9 cellular contexts compared by ENCODE assay signal in genomic region chr7:74029094-74029785, GRCh38. TPM values are rescaled to one million over a fixed set of nuclear protein-coding genes. Genes with fewer than 3 reads are reported as not detected.
DNase-seq lines count a peak whose midpoint lies in the region; ATAC-seq and TF ChIP-seq lines count a peak whose summit lies in the region.
"Had no signal": no experiment of that assay in that cellular context is flagged by ENCODE, and none has a peak within 500 bp of the region (broad histone marks: within the 10 kb centered on the region; RNA-seq: fewer than 3 reads in every experiment).

No MANE protein-coding gene starts in this region.

- H2AK5ac ChIP-seq in neuronal stem cell (ENCODE audit: low read depth, low read length), result peak overlapping the region; percentile 91

- H2BK5ac ChIP-seq in neuronal stem cell (ENCODE audit: low read length), result no peak overlapping the region

- H2BK15ac ChIP-seq in neuronal stem cell (ENCODE audit: low read length), result peak overlapping the region; percentile 89

- H3K9me3 ChIP-seq in WERI-Rb-1 (ENCODE audit: severe bottlenecking), result no peaks in the 10 kb centered on the region
- no peaks in the 10 kb centered on the region for H3K9me3 ChIP-seq in fibroblast of lung (ENCODE audit: control insufficient read depth, insufficient read depth, low read depth, low read length)
- H3K9me3 ChIP-seq in neuronal stem cell (replicated peaks in 1 of 2; ENCODE audit: control insufficient read depth in 2 of 2, insufficient read depth in 1 of 2, low read depth in 1 of 2, low read length in 2 of 2), result no peaks in the 10 kb centered on the region

- H3K4me3 ChIP-seq in WERI-Rb-1 (ENCODE audit: low read depth, low read length) (no peak overlapping the region), fibroblast of lung (replicated peaks in 1 of 4; ENCODE audit: control extremely low read depth in 1 of 4, insufficient read depth in 1 of 4, low read depth in 3 of 4, low read length in 4 of 4) (peak overlapping the region in 1 of 4 experiments; percentile 57), neuronal stem cell (ENCODE audit: low read length in 2 of 2) (peak overlapping the region in 1 of 2 donors; percentile 23), urinary bladder (ENCODE audit: low read depth, low read length) (peak overlapping the region; percentile 61)

- H2BK120ac ChIP-seq in neuronal stem cell (ENCODE audit: low read depth, low read length), result peak overlapping the region; percentile 21

- peak overlapping the region; percentile 75 for H3K14ac ChIP-seq in neuronal stem cell (ENCODE audit: low read length)

- no peaks in the 10 kb centered on the region for H3K79me2 ChIP-seq in fibroblast of lung (ENCODE audit: control insufficient read depth, insufficient read depth, low read length)

- H3K79me1 ChIP-seq in neuronal stem cell (ENCODE audit: low read depth, low read length), result no peaks in the 10 kb centered on the region

- WGBS in neuronal stem cell (ENCODE audit: extremely low coverage in 2 of 2, insufficient read length in 2 of 2, insufficient replicate concordance in 1 of 2), 2 donors, result no CpG with 5 or more reads among the region's 18 CpGs
- 21% methylated on average over 18 of the region's 18 CpGs for WGBS in urinary bladder

- H3K27ac ChIP-seq in WERI-Rb-1 (peak overlapping the region; percentile 54), fibroblast of lung (ENCODE audit: insufficient read depth, low read length) (no peak overlapping the region), neuronal stem cell (replicated peaks; ENCODE audit: low read length) (no peak overlapping the region), urinary bladder (ENCODE audit: low read depth) (no peak overlapping the region)

- no peak for ATAC-seq in HG03039 (IDR thresholded peaks at IDR 0.05; ENCODE audit: unreplicated experiment)

- H3K23ac ChIP-seq in neuronal stem cell (ENCODE audit: low read depth, low read length, poor library complexity), result peak overlapping the region; percentile 85

- H3K18ac ChIP-seq in neuronal stem cell (ENCODE audit: low read length), result peak overlapping the region; percentile 27

- no peak overlapping the region for H2AFZ ChIP-seq in fibroblast of lung (ENCODE audit: low read length)
- peak overlapping the region; percentile 9 for H2AFZ ChIP-seq in neuronal stem cell (ENCODE audit: low read length)

- H3K27me3 ChIP-seq in WERI-Rb-1 (ENCODE audit: insufficient read depth, low read depth, severe bottlenecking) (no peaks in the 10 kb centered on the region), fibroblast of lung (ENCODE audit: control insufficient read depth, insufficient read depth, low read length) (peaks cover 10% of the 10 kb centered on the region), neuronal stem cell (ENCODE audit: control insufficient read depth in 3 of 3, insufficient read depth in 3 of 3, low read depth in 1 of 3, low read length in 3 of 3) (peaks cover 0 to 74% (median 6%) of the 10 kb centered on the region in 3 experiments)

- TF ChIP-seq CTCF in WERI-Rb-1 (IDR thresholded peaks at IDR 0.05; ENCODE audit: low read depth, low read length), result no peak
- TF ChIP-seq CTCF in fibroblast of lung (conservative IDR thresholded peaks at IDR 0.05 in 1 of 2, IDR thresholded peaks at IDR 0.05 in 1 of 2; ENCODE audit: low read depth in 1 of 2, low read length in 2 of 2), result no peak
- no peak for TF ChIP-seq CTCF in GM13976 (IDR thresholded peaks at IDR 0.05; ENCODE audit: borderline replicate concordance, control extremely low read depth, extremely low read depth, insufficient read depth, missing control alignments)

- H4K20me1 ChIP-seq in fibroblast of lung (ENCODE audit: control insufficient read depth, extremely low read depth, insufficient read depth, low read length), result no peaks in the 10 kb centered on the region

- H3K4me1 ChIP-seq in fibroblast of lung (ENCODE audit: control insufficient read depth, extremely low read depth, insufficient read depth, low read length) (peaks cover 36% of the 10 kb centered on the region), neuronal stem cell (ENCODE audit: control insufficient read depth in 2 of 2, insufficient read depth in 1 of 2, low read depth in 1 of 2, low read length in 2 of 2) (peaks cover 26% of the 10 kb centered on the region in 2 donors), urinary bladder (ENCODE audit: insufficient read depth) (no peaks in the 10 kb centered on the region)

- DNase-seq in WERI-Rb-1 (no peak), fibroblast of lung (ENCODE audit: low read depth in 2 of 2) (no peak), neuronal stem cell (ENCODE audit: low spot score) (no peak), DMS53 treated with DMSO at 0.1 percent for 48 hours (lab: John Stamatoyannopoulos, UW; ENCODE audit: unreplicated experiment) (no peak), GM13976 (ENCODE audit: low spot score) (no peak)
- DNase-seq: effector memory CD4-positive, alpha-beta T cell; NCI-H2081 had no signal

- in situ Hi-C loops in GM13976 (cut with MboI; ENCODE audit: low sequenced_read_pairs, unreplicated experiment), result no loop called here

- H3K9ac ChIP-seq in fibroblast of lung (ENCODE audit: insufficient read depth, low read length) (no peak overlapping the region), neuronal stem cell (ENCODE audit: low read depth, low read length, poor library complexity) (no peak overlapping the region)

- H3K4ac ChIP-seq in neuronal stem cell (ENCODE audit: low read length), result no peak overlapping the region

- H4K91ac ChIP-seq in neuronal stem cell (ENCODE audit: low read depth, low read length, poor library complexity), result peak overlapping the region; percentile 59

- no peak overlapping the region for H4K8ac ChIP-seq in neuronal stem cell (ENCODE audit: low read depth, low read length)

- peak overlapping the region; percentile 40 for H3K4me2 ChIP-seq in fibroblast of lung (ENCODE audit: extremely low read depth, insufficient read depth, low read length)
- H3K4me2 ChIP-seq in neuronal stem cell (ENCODE audit: insufficient read depth, low read length, poor library complexity, severe bottlenecking), result no peak overlapping the region

- H2BK12ac ChIP-seq in neuronal stem cell (ENCODE audit: low read length), result peak overlapping the region; percentile 65

- no peaks in the 10 kb centered on the region for H3K36me3 ChIP-seq in WERI-Rb-1
- H3K36me3 ChIP-seq in fibroblast of lung (ENCODE audit: control insufficient read depth, insufficient read depth, low read length), result no peaks in the 10 kb centered on the region
- no peaks in the 10 kb centered on the region for H3K36me3 ChIP-seq in neuronal stem cell (replicated peaks in 1 of 2; ENCODE audit: control insufficient read depth in 2 of 2, insufficient read depth in 2 of 2, low read length in 2 of 2)
- no peaks in the 10 kb centered on the region for H3K36me3 ChIP-seq in urinary bladder (ENCODE audit: insufficient read depth)

RNA-seq across cellular contexts. Expression of gene ELN, which starts 1.3 kb away (rescaled TPM):
- 2.1 and 6.4 TPM in 2 replicates for total RNA-seq in fibroblast of lung
- 1.9 and 11.0 TPM in 2 replicates for polyA plus RNA-seq in fibroblast of lung
- polyA plus RNA-seq in fibroblast of lung (2012), result 2.8 and 16.3 TPM in 2 replicates
- polyA minus RNA-seq in fibroblast of lung (ENCODE audit: low replicate concordance), result 3.0 and 11.0 TPM in 2 replicates
- polyA plus RNA-seq in neuronal stem cell (2013, experiment 1 of 2), result 2.9 TPM
- polyA plus RNA-seq in neuronal stem cell (2013, experiment 2 of 2), result 3.1 TPM
- total RNA-seq in urinary bladder, result 483 TPM
- polyA plus RNA-seq in urinary bladder, result 191 TPM

RNA-seq across cellular contexts. Expression of gene LIMK1, which starts 54.4 kb away (rescaled TPM):
- total RNA-seq in fibroblast of lung, result 14.9 and 22.5 TPM in 2 replicates
- polyA plus RNA-seq in fibroblast of lung, result 22.5 and 40.2 TPM in 2 replicates
- 31.6 and 53.2 TPM in 2 replicates for polyA plus RNA-seq in fibroblast of lung (2012)
- polyA minus RNA-seq in fibroblast of lung (ENCODE audit: low replicate concordance), result 400 and 624 TPM in 2 replicates
- 62.3 TPM for polyA plus RNA-seq in neuronal stem cell (2013, experiment 1 of 2)
- 60.7 TPM for polyA plus RNA-seq in neuronal stem cell (2013, experiment 2 of 2)
- 11.2 TPM for total RNA-seq in urinary bladder
- polyA plus RNA-seq in urinary bladder, result 14.7 TPM

Comparison
In these comparisons a context has a peak if more than half of its experiments do, and no peak if none do; other contexts are left out.
1. RNA of gene ELN, which starts 1.3 kb away (total RNA-seq): 483 TPM in urinary bladder (single experiment); 2.1 to 6.4 TPM in fibroblast of lung; every median in the first group is over 10 times any median in the second.